Comparison of ENCODE assay signal across 1 cellular context in the genomic region with DNA sequence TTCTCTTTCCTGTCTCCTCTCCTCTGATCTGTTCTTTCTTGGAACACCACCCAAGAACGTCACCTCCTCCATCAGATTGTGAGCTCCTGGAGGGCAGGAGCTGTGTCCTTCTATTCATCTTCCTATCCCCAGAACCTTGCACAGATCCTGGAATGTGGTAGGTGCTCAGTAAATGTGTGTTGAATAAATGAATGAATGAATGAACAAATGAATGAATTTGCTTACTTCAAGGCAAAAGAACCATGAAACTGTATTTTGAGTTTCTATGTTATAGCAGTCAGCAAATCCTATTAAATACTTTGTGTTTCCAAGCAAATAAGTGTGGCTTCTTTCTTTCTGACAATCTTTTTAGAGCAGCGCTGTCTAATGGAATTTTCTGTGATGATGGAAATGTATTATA.
TF ChIP-seq lines count a peak whose summit lies in the region.

No MANE protein-coding gene starts in this region.

TF ChIP-seq in HepG2, 621 proteins besides CTCF, POLR2A, EP300 and RAD21:
- TF ChIP-seq ZNF24 (IDR thresholded peaks at IDR 0.05) (peak; percentile 60; the same call in 1 of the 2 replicates), MAFK (conservative IDR thresholded peaks at IDR 0.05 in 1 of 2, IDR thresholded peaks at IDR 0.05 in 1 of 2; ENCODE audit: low read length in 2 of 2) (0 out of 4 replicates have a peak, but pooled peaks of 1 of the 2 experiments have one; percentile 2), ZNF10 (CRISPR knock-in tag; IDR thresholded peaks at IDR 0.05; ENCODE audit: borderline replicate concordance, low read depth) (no peak)
